Comparison of ENCODE assay signal across 16 cellular contexts in genomic region chr11:123760894-123761293, GRCh38. TPM values are rescaled to one million over a fixed set of nuclear protein-coding genes. Genes with fewer than 3 reads are reported as not detected.
DNase-seq lines count a peak whose midpoint lies in the region; ATAC-seq and TF ChIP-seq lines count a peak whose summit lies in the region.
"Had no signal": no experiment of that assay in that cellular context is flagged by ENCODE, and none has a peak within 500 bp of the region (broad histone marks: within the 10 kb centered on the region; RNA-seq: fewer than 3 reads in every experiment).

No MANE protein-coding gene starts in this region.

- peaks cover 18% of the 10 kb centered on the region for H3K27me3 Mint-ChIP-seq in activated T-cell treated with anti-CD3 and anti-CD28 coated beads, Interleukin-2, amount 50 U/mL, for 72 hours (ENCODE audit: low read depth)
- H3K27me3 Mint-ChIP-seq in activated T-cell treated with anti-CD3 and anti-CD28 coated beads, Interleukin-2, amount 50 U/mL, for 4 hours (ENCODE audit: low read depth) = peaks cover 6% of the 10 kb centered on the region

- H3K27ac Mint-ChIP-seq in activated T-cell treated with anti-CD3 and anti-CD28 coated beads, Interleukin-2, amount 50 U/mL, for 72 hours = no peak overlapping the region

- no peak for DNase-seq in activated T-cell treated with anti-CD3 and anti-CD28 coated beads, Interleukin-2, amount 50 U/mL, for 72 hours
- no peak for DNase-seq in activated T-cell treated with anti-CD3 and anti-CD28 coated beads, Interleukin-2, amount 50 U/mL, for 4 hours
- DNase-seq in epithelial cell of esophagus (ENCODE audit: low read depth) = peak; percentile 57
- DNase-seq in stimulated activated CD4-positive, alpha-beta T cell treated with anti-CD3 and anti-CD28 coated beads, Interleukin-15, amount 100 ng/mL, for 24 hours = no peak
- no peak for DNase-seq in left lobe of liver (ENCODE audit: low spot score)
- no peak for DNase-seq in activated T-cell treated with anti-CD3 and anti-CD28 coated beads, Interleukin-2, amount 50 U/mL, for 48 hours
- DNase-seq: H7, NCI-H1092 treated with DMSO at 0.1 percent for 48 hours, NCI-H69, SHP77 had no signal

- H3K4me1 Mint-ChIP-seq in activated T-cell treated with anti-CD3 and anti-CD28 coated beads, Interleukin-2, amount 50 U/mL, for 72 hours (ENCODE audit: low read depth) = no peaks in the 10 kb centered on the region
- H3K4me1 Mint-ChIP-seq in activated T-cell treated with anti-CD3 and anti-CD28 coated beads, Interleukin-2, amount 50 U/mL, for 4 hours (ENCODE audit: low read depth) = no peaks in the 10 kb centered on the region

- no peak for TF ChIP-seq CTCF in epithelial cell of esophagus (IDR thresholded peaks at IDR 0.05; ENCODE audit: insufficient read depth, low read depth, low read length, missing control alignments)

- peaks cover 4% of the 10 kb centered on the region in 2 donors for H3K36me3 Mint-ChIP-seq in activated T-cell treated with anti-CD3 and anti-CD28 coated beads, Interleukin-2, amount 50 U/mL, for 72 hours (ENCODE audit: insufficient read depth in 2 of 2)
- peaks cover 3% of the 10 kb centered on the region for H3K36me3 Mint-ChIP-seq in activated T-cell treated with anti-CD3 and anti-CD28 coated beads, Interleukin-2, amount 50 U/mL, for 4 hours (ENCODE audit: insufficient read depth)

- peaks cover 10 to 12% of the 10 kb centered on the region in 2 donors for H3K9me3 Mint-ChIP-seq in activated T-cell treated with anti-CD3 and anti-CD28 coated beads, Interleukin-2, amount 50 U/mL, for 72 hours
- peaks cover 24% of the 10 kb centered on the region for H3K9me3 Mint-ChIP-seq in activated T-cell treated with anti-CD3 and anti-CD28 coated beads, Interleukin-2, amount 50 U/mL, for 4 hours

- H3K4me3 Mint-ChIP-seq in activated T-cell treated with anti-CD3 and anti-CD28 coated beads, Interleukin-2, amount 50 U/mL, for 72 hours = no peak overlapping the region
- H3K4me3 Mint-ChIP-seq in activated T-cell treated with anti-CD3 and anti-CD28 coated beads, Interleukin-2, amount 50 U/mL, for 4 hours = no peak overlapping the region

- H3K4me3 ChIP-seq in epithelial cell of esophagus (ENCODE audit: low read length) = no peak overlapping the region

- ATAC-seq in activated T-cell treated with anti-CD3 and anti-CD28 coated beads, Interleukin-2, amount 50 U/mL, for 72 hours (replicated peaks in 1 of 2) = peak; percentile 37 to 52
- ATAC-seq in activated T-cell treated with anti-CD3 and anti-CD28 coated beads, Interleukin-2, amount 50 U/mL, for 4 hours = no peak
- ATAC-seq in GM21723 (IDR thresholded peaks at IDR 0.05; ENCODE audit: unreplicated experiment) = peak; percentile 85
- ATAC-seq in HG03159 (IDR thresholded peaks at IDR 0.05; ENCODE audit: unreplicated experiment) = peak; percentile 78
- ATAC-seq in left lobe of liver = no peak

RNA-seq across cellular contexts. Expression of gene OR6X1, which starts 6.6 kb away (rescaled TPM):
- not detected for total RNA-seq in activated T-cell treated with anti-CD3 and anti-CD28 coated beads, Interleukin-2, amount 50 U/mL, for 72 hours
- not detected for total RNA-seq in activated T-cell treated with anti-CD3 and anti-CD28 coated beads, Interleukin-2, amount 50 U/mL, for 4 hours
- total RNA-seq in left lobe of liver = not detected
- total RNA-seq: A673, dermis microvascular lymphatic vessel endothelial cell, H7, mononuclear cell, urinary bladder had no signal

RNA-seq across cellular contexts. Expression of gene ZNF202, which starts 19.4 kb away (rescaled TPM):
- total RNA-seq in activated T-cell treated with anti-CD3 and anti-CD28 coated beads, Interleukin-2, amount 50 U/mL, for 72 hours = 10 to 100 TPM in 1 of 2 donors, 1 to 10 TPM in 1; 8.6 to 11.5 TPM
- 10 to 100 TPM; 19.9 to 20.6 (median 20.3) TPM for total RNA-seq in activated T-cell treated with anti-CD3 and anti-CD28 coated beads, Interleukin-2, amount 50 U/mL, for 4 hours
- total RNA-seq in left lobe of liver = 3.4 TPM

RNA-seq across cellular contexts. Expression of gene OR6M1, which starts 45.3 kb away (rescaled TPM):
- total RNA-seq in activated T-cell treated with anti-CD3 and anti-CD28 coated beads, Interleukin-2, amount 50 U/mL, for 72 hours = not detected
- not detected for total RNA-seq in activated T-cell treated with anti-CD3 and anti-CD28 coated beads, Interleukin-2, amount 50 U/mL, for 4 hours
- total RNA-seq in left lobe of liver = not detected
- total RNA-seq: A673, dermis microvascular lymphatic vessel endothelial cell, H7, mononuclear cell, urinary bladder had no signal

Comparison
In these comparisons a context has a peak if more than half of its experiments do, and no peak if none do; other contexts are left out.
1. ATAC-seq: peak in activated T-cell treated with anti-CD3 and anti-CD28 coated beads, Interleukin-2, amount 50 U/mL, for 72 hours (2 of 2), GM21723 (single experiment) and HG03159 (single experiment); none in activated T-cell treated with anti-CD3 and anti-CD28 coated beads, Interleukin-2, amount 50 U/mL, for 4 hours (0 of 2) and left lobe of liver (single experiment).